In genomic region chr9:69919461-69920061, GRCh38 we compare ENCODE assay signal across 9 cellular contexts.
DNase-seq lines count a peak whose midpoint lies in the region; ATAC-seq, FAIRE-seq and TF ChIP-seq lines count a peak whose summit lies in the region.
"Had no signal": no experiment of that assay in that cellular context is flagged by ENCODE, and none has a peak within 500 bp of the region (broad histone marks: within the 10 kb centered on the region; RNA-seq: fewer than 3 reads in every experiment).

No MANE protein-coding gene starts in this region.

- no peak overlapping the region for H2AFZ ChIP-seq in keratinocyte (ENCODE audit: control insufficient read depth, low read length)

- TF ChIP-seq POLR2A in suprapubic skin (IDR thresholded peaks at IDR 0.05): no peak

- no peaks in the 10 kb centered on the region for H4K20me1 ChIP-seq in keratinocyte (ENCODE audit: control insufficient read depth, extremely low read depth, insufficient read depth, low read length)

- H3K4me2 ChIP-seq in keratinocyte (ENCODE audit: control insufficient read depth, extremely low read depth, insufficient read depth, low read depth, low read length): no peak overlapping the region

- no peak overlapping the region for H3K27ac ChIP-seq in brain microvascular endothelial cell
- H3K27ac ChIP-seq in keratinocyte (ENCODE audit: control insufficient read depth, insufficient read depth, low read length): no peak overlapping the region
- H3K27ac ChIP-seq in suprapubic skin: no peak overlapping the region

- dilution Hi-C loops in keratinocyte (cut with MboI; ENCODE audit: extremely low pct_ligation_motif_present, low sequenced_read_pairs): no loop called here

- FAIRE-seq in keratinocyte (lab: Jason Lieb, UNC): peak; percentile 70
- FAIRE-seq: TTC549 had no signal

- no peaks in the 10 kb centered on the region for H3K79me2 ChIP-seq in keratinocyte (ENCODE audit: control insufficient read depth, insufficient read depth, low read length)

- in situ Hi-C loops in brain microvascular endothelial cell (cut with HindIII; ENCODE audit: low pct_ligation_motif_present, low sequenced_read_pairs): no loop called here

- TF ChIP-seq CTCF in brain microvascular endothelial cell (IDR thresholded peaks at IDR 0.05; ENCODE audit: low read depth, low read length, missing control alignments): peak; percentile 66
- TF ChIP-seq CTCF in keratinocyte (optimal IDR thresholded peaks at IDR 0.05 in 1 of 3, IDR thresholded peaks at IDR 0.05 in 1 of 3, conservative IDR thresholded peaks at IDR 0.05 in 1 of 3; ENCODE audit: extremely low read depth in 1 of 3, insufficient read depth in 2 of 3, low read length in 3 of 3): peak in 2 of 3 experiments; percentile 62 to 71
- TF ChIP-seq CTCF in suprapubic skin (IDR thresholded peaks at IDR 0.05): peak; percentile 37 to 60

- H3K4me3 ChIP-seq in brain microvascular endothelial cell (ENCODE audit: low read depth, low read length): no peak overlapping the region
- H3K4me3 ChIP-seq in keratinocyte (ENCODE audit: control insufficient read depth in 2 of 3, extremely low read depth in 1 of 3, insufficient read depth in 2 of 3, low read depth in 1 of 3, low read length in 3 of 3): no peak overlapping the region
- no peak overlapping the region for H3K4me3 ChIP-seq in suprapubic skin

- no peaks in the 10 kb centered on the region for H3K9me1 ChIP-seq in keratinocyte (ENCODE audit: control insufficient read depth, extremely low read depth, insufficient read depth, low read length)

- DNase-seq in DMS53 treated with DMSO at 0.1 percent for 48 hours (lab: John Stamatoyannopoulos, UW; ENCODE audit: unreplicated experiment) (peak; percentile 15), NCI-H748 (lab: John Stamatoyannopoulos, UW; ENCODE audit: unreplicated experiment) (peak; percentile 80), brain microvascular endothelial cell (peak; percentile 38), keratinocyte (ENCODE audit: low read depth, low spot score) (no peak), suprapubic skin (ENCODE audit: low spot score in 2 of 2) (no peak)
- no peak for DNase-seq in activated naive CD4-positive, alpha-beta T cell treated with anti-CD3 and anti-CD28 coated beads, Interleukin-2, amount 50 U/mL, for 16 hours

- ATAC-seq in GM19372 (IDR thresholded peaks at IDR 0.05; ENCODE audit: low read depth, unreplicated experiment) (peak; percentile 83), HG03439 (IDR thresholded peaks at IDR 0.05; ENCODE audit: unreplicated experiment) (peak; percentile 84)

- no peaks in the 10 kb centered on the region for H3K27me3 ChIP-seq in brain microvascular endothelial cell (replicated peaks)
- no peaks in the 10 kb centered on the region for H3K27me3 ChIP-seq in keratinocyte (ENCODE audit: control insufficient read depth, extremely low read depth, insufficient read depth, low read length)
- H3K27me3 ChIP-seq in suprapubic skin: peaks cover 13% of the 10 kb centered on the region

- H3K9me3 ChIP-seq in keratinocyte (ENCODE audit: control insufficient read depth, low read depth, low read length) (no peaks in the 10 kb centered on the region), suprapubic skin (no peaks in the 10 kb centered on the region)

- H3K4me1 ChIP-seq in keratinocyte (ENCODE audit: control insufficient read depth, extremely low read depth, insufficient read depth, low read length) (peaks cover 12% of the 10 kb centered on the region), suprapubic skin (no peaks in the 10 kb centered on the region)

- WGBS in suprapubic skin: 18% methylated on average over 2 of the region's 2 CpGs

- H3K36me3 ChIP-seq in brain microvascular endothelial cell (replicated peaks) (no peaks in the 10 kb centered on the region), keratinocyte (ENCODE audit: control insufficient read depth in 2 of 2, extremely low read depth in 1 of 2, insufficient read depth in 2 of 2, low read length in 2 of 2) (no peaks in the 10 kb centered on the region), suprapubic skin (no peaks in the 10 kb centered on the region)

- no peak for TF ChIP-seq EP300 in suprapubic skin (IDR thresholded peaks at IDR 0.05)

- H3K9ac ChIP-seq in keratinocyte (ENCODE audit: control insufficient read depth, extremely low read depth, insufficient read depth, low read length): no peak overlapping the region

Comparison
In these comparisons a context has a peak if more than half of its experiments do, and no peak if none do; other contexts are left out.
1. DNase-seq: peak in DMS53 treated with DMSO at 0.1 percent for 48 hours (single experiment), NCI-H748 (single experiment) and brain microvascular endothelial cell (single experiment); none in keratinocyte (single experiment), suprapubic skin (0 of 2) and activated naive CD4-positive, alpha-beta T cell treated with anti-CD3 and anti-CD28 coated beads, Interleukin-2, amount 50 U/mL, for 16 hours (single experiment).
2. Peak in every context shown above with its lines, with median percentiles within 50 percentile points of each other: CTCF ChIP-seq.